Comparison of ENCODE assay signal across 2 cellular contexts in the genomic region with DNA sequence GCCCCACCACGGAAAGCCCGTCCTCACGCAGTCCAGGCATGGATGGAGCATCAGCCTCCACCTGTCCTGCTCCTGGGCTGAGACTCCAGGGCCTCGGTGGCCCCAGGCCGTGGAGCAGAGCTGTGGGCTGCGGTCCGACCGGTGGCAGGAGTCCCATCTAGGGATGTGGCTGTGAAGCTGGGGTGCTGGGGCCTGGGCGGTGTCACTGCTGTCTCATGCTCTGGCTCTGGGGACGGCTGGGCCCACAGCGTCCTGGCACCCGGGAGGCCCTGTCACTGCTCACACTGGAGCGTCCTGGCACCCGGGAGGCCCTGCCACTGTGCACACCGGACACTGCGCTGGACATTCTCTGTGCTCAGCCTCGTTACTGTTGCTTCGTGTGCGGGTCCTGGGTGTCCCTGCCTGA.
TF ChIP-seq lines count a peak whose summit lies in the region.

No MANE protein-coding gene starts in this region.

TF ChIP-seq in A549, 52 proteins besides CTCF, POLR2A, EP300 and RAD21:
- TF ChIP-seq HOXA7 (CRISPR knock-in tag; IDR thresholded peaks at IDR 0.05): no peak
- TF ChIP-seq HOXB13 (CRISPR knock-in tag; IDR thresholded peaks at IDR 0.05; ENCODE audit: low read depth): no peak
- TF ChIP-seq, protein P1, sequence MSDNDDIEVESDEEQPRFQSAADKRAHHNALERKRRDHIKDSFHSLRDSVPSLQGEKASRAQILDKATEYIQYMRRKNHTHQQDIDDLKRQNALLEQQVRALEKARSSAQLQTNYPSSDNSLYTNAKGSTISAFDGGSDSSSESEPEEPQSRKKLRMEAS (IDR thresholded peaks at IDR 0.05): no peak
- no peak for TF ChIP-seq NR3C1 (IDR thresholded peaks at IDR 0.05)
- TF ChIP-seq, protein P2, sequence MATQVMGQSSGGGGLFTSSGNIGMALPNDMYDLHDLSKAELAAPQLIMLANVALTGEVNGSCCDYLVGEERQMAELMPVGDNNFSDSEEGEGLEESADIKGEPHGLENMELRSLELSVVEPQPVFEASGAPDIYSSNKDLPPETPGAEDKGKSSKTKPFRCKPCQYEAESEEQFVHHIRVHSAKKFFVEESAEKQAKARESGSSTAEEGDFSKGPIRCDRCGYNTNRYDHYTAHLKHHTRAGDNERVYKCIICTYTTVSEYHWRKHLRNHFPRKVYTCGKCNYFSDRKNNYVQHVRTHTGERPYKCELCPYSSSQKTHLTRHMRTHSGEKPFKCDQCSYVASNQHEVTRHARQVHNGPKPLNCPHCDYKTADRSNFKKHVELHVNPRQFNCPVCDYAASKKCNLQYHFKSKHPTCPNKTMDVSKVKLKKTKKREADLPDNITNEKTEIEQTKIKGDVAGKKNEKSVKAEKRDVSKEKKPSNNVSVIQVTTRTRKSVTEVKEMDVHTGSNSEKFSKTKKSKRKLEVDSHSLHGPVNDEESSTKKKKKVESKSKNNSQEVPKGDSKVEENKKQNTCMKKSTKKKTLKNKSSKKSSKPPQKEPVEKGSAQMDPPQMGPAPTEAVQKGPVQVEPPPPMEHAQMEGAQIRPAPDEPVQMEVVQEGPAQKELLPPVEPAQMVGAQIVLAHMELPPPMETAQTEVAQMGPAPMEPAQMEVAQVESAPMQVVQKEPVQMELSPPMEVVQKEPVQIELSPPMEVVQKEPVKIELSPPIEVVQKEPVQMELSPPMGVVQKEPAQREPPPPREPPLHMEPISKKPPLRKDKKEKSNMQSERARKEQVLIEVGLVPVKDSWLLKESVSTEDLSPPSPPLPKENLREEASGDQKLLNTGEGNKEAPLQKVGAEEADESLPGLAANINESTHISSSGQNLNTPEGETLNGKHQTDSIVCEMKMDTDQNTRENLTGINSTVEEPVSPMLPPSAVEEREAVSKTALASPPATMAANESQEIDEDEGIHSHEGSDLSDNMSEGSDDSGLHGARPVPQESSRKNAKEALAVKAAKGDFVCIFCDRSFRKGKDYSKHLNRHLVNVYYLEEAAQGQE (IDR thresholded peaks at IDR 0.05): no peak
- TF ChIP-seq FOSB (CRISPR knock-in tag; IDR thresholded peaks at IDR 0.05): no peak
- no peak for TF ChIP-seq CEBPB (IDR thresholded peaks at IDR 0.05)
- TF ChIP-seq, protein P3, sequence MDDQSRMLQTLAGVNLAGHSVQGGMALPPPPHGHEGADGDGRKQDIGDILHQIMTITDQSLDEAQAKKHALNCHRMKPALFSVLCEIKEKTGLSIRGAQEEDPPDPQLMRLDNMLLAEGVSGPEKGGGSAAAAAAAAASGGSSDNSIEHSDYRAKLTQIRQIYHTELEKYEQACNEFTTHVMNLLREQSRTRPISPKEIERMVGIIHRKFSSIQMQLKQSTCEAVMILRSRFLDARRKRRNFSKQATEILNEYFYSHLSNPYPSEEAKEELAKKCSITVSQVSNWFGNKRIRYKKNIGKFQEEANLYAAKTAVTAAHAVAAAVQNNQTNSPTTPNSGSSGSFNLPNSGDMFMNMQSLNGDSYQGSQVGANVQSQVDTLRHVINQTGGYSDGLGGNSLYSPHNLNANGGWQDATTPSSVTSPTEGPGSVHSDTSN (IDR thresholded peaks at IDR 0.05): no peak
- TF ChIP-seq, protein P4, sequence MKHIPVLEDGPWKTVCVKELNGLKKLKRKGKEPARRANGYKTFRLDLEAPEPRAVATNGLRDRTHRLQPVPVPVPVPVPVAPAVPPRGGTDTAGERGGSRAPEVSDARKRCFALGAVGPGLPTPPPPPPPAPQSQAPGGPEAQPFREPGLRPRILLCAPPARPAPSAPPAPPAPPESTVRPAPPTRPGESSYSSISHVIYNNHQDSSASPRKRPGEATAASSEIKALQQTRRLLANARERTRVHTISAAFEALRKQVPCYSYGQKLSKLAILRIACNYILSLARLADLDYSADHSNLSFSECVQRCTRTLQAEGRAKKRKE (CRISPR knock-in tag; IDR thresholded peaks at IDR 0.05; ENCODE audit: low read depth): no peak
- TF ChIP-seq EHF (CRISPR knock-in tag; IDR thresholded peaks at IDR 0.05): no peak
- no peak for TF ChIP-seq CBX8 (IDR thresholded peaks at IDR 0.05)
- no peak for TF ChIP-seq NFE2L2 (conservative IDR thresholded peaks at IDR 0.05; ENCODE audit: low read length)
- TF ChIP-seq JUN (IDR thresholded peaks at IDR 0.05): no peak
- no peak for TF ChIP-seq HOXB5 (CRISPR knock-in tag; IDR thresholded peaks at IDR 0.05)

TF ChIP-seq in WTC11, 78 proteins besides CTCF, POLR2A, EP300 and RAD21:
- no peak for TF ChIP-seq NR2C2 (CRISPR knock-in tag; IDR thresholded peaks at IDR 0.05)
- TF ChIP-seq, protein P5, sequence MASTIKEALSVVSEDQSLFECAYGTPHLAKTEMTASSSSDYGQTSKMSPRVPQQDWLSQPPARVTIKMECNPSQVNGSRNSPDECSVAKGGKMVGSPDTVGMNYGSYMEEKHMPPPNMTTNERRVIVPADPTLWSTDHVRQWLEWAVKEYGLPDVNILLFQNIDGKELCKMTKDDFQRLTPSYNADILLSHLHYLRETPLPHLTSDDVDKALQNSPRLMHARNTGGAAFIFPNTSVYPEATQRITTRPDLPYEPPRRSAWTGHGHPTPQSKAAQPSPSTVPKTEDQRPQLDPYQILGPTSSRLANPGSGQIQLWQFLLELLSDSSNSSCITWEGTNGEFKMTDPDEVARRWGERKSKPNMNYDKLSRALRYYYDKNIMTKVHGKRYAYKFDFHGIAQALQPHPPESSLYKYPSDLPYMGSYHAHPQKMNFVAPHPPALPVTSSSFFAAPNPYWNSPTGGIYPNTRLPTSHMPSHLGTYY (CRISPR knock-in tag; IDR thresholded peaks at IDR 0.05): no peak
